21 cellular contexts compared by ENCODE assay signal in the genomic region with DNA sequence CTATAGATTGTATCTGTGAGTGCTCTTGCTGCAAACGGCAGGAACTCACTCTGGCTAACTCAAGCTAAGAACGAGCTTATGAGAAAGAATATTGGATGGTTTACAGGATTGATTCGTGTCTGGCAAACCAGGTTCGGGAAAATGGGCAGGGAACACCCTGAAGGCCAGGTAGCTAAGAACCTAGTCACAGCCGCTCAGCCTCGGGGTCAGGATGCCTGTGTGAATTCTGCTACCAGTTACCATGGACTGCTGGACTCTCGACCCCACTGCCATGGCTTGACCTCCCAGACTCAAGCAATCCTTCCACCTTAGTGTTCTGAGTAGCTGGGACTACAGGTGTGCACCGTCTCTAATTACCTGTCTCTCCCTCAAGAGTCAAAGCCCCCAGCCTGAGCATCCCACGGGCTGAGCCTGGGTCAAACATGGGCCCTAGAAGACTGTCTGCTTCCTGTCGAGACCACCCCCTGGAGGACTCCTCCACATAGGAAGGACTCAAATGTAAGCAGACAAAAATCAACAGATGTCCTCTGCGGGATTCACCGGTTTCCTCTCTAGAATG.
"Had no signal": no experiment of that assay in that cellular context is flagged by ENCODE, and none has a peak within 500 bp of the region (broad histone marks: within the 10 kb centered on the region; RNA-seq: fewer than 3 reads in every experiment).

No MANE protein-coding gene starts in this region.

- H3K4me3 Mint-ChIP-seq: brain; naive thymus-derived CD8-positive, alpha-beta T cell had no signal

- H3K36me3 Mint-ChIP-seq: activated naive CD4-positive, alpha-beta T cell treated with anti-CD3 and anti-CD28 coated beads, Interleukin-2, amount 50 U/mL, for 72 hours; brain; naive thymus-derived CD8-positive, alpha-beta T cell had no signal

- ATAC-seq: naive thymus-derived CD8-positive, alpha-beta T cell; stimulated activated naive CD8-positive, alpha-beta T cell treated with anti-CD3 and anti-CD28 coated beads, Interleukin-15, Interleukin-2, amounts not matched to agents 100 U/mL and 50 U/mL, for 24 hours had no signal

- DNase-seq: activated CD4-positive, alpha-beta T cell treated with anti-CD3 and anti-CD28 coated beads, Interleukin-2, amount 50 U/mL, for 1 hour; activated CD4-positive, CD25-positive, alpha-beta regulatory T cell treated with anti-CD3 and anti-CD28 coated beads, Interleukin-2, amount 50 U/mL, for 72 hours; activated CD8-positive, alpha-beta memory T cell treated with anti-CD3 and anti-CD28 coated beads, Interleukin-2, amount 50 U/mL, for 4 hours; activated gamma-delta T cell treated with Interleukin-2 at 50 U/mL for 16 hours; activated T-cell treated with anti-CD3 and anti-CD28 coated beads, Interleukin-2, amount 50 U/mL, for 48 hours; amniotic stem cell; central memory CD4-positive, alpha-beta T cell; left cardiac atrium; mesendoderm; stimulated activated CD4-positive, alpha-beta T cell treated with anti-CD3 and anti-CD28 coated beads, Interleukin-1b, Interleukin-23, amount 100 ng/mL, for 48 hours; stimulated activated naive CD8-positive, alpha-beta T cell treated with anti-CD3 and anti-CD28 coated beads, Interleukin-15, Interleukin-2, amounts not matched to agents 100 U/mL and 50 U/mL, for 24 hours; substantia nigra; SW 1271; T-helper 2 cell had no signal

- H3K27ac Mint-ChIP-seq: naive thymus-derived CD8-positive, alpha-beta T cell had no signal

- H3K9me3 Mint-ChIP-seq: activated naive CD4-positive, alpha-beta T cell treated with anti-CD3 and anti-CD28 coated beads, Interleukin-2, amount 50 U/mL, for 72 hours; naive thymus-derived CD8-positive, alpha-beta T cell had no signal

- H3K27ac ChIP-seq: coronary artery, esophagus muscularis mucosa, tibial artery, VCaP had no signal

- H3K4me3 ChIP-seq: coronary artery, esophagus muscularis mucosa, tibial artery had no signal

- H3K27me3 ChIP-seq: esophagus muscularis mucosa, tibial artery had no signal
